ENCODE assay signal across 1 cellular context in the genomic region with DNA sequence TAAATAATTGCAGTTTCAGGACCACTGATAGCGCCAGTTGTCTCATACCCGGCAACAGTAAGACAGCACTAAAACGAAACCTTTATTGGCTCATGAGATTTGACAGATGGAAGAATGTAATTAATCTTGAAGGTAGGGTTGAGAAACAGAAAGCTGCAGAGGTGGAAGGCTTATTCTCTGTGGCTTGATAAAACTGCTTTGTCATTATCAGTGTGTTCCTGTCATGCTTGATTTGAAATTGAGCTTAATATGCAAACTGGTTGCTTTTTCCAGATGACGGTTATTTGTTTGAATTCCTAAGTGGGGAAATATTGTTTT.
TF ChIP-seq lines count a peak whose summit lies in the region.

No MANE protein-coding gene starts in this region.

TF ChIP-seq in GM12878, 131 proteins besides CTCF, POLR2A, EP300 and RAD21 (continues in another document):
- TF ChIP-seq, protein P1, sequence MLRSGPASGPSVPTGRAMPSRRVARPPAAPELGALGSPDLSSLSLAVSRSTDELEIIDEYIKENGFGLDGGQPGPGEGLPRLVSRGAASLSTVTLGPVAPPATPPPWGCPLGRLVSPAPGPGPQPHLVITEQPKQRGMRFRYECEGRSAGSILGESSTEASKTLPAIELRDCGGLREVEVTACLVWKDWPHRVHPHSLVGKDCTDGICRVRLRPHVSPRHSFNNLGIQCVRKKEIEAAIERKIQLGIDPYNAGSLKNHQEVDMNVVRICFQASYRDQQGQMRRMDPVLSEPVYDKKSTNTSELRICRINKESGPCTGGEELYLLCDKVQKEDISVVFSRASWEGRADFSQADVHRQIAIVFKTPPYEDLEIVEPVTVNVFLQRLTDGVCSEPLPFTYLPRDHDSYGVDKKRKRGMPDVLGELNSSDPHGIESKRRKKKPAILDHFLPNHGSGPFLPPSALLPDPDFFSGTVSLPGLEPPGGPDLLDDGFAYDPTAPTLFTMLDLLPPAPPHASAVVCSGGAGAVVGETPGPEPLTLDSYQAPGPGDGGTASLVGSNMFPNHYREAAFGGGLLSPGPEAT (IDR thresholded peaks at IDR 0.05; ENCODE audit: low read depth) = no peak
- TF ChIP-seq, protein P2, sequence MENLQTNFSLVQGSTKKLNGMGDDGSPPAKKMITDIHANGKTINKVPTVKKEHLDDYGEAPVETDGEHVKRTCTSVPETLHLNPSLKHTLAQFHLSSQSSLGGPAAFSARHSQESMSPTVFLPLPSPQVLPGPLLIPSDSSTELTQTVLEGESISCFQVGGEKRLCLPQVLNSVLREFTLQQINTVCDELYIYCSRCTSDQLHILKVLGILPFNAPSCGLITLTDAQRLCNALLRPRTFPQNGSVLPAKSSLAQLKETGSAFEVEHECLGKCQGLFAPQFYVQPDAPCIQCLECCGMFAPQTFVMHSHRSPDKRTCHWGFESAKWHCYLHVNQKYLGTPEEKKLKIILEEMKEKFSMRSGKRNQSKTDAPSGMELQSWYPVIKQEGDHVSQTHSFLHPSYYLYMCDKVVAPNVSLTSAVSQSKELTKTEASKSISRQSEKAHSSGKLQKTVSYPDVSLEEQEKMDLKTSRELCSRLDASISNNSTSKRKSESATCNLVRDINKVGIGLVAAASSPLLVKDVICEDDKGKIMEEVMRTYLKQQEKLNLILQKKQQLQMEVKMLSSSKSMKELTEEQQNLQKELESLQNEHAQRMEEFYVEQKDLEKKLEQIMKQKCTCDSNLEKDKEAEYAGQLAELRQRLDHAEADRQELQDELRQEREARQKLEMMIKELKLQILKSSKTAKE (IDR thresholded peaks at IDR 0.05; ENCODE audit: low read depth, poor library complexity, severe bottlenecking) = no peak
- TF ChIP-seq CHD1 (IDR thresholded peaks at IDR 0.05; ENCODE audit: low read depth, low read length) = no peak
- TF ChIP-seq JUNB (IDR thresholded peaks at IDR 0.05) = no peak
- TF ChIP-seq IKZF2 (IDR thresholded peaks at IDR 0.05) = no peak
- no peak for TF ChIP-seq MEF2A (IDR thresholded peaks at IDR 0.05; ENCODE audit: insufficient read depth, low read depth, low read length)
- TF ChIP-seq, protein P3, sequence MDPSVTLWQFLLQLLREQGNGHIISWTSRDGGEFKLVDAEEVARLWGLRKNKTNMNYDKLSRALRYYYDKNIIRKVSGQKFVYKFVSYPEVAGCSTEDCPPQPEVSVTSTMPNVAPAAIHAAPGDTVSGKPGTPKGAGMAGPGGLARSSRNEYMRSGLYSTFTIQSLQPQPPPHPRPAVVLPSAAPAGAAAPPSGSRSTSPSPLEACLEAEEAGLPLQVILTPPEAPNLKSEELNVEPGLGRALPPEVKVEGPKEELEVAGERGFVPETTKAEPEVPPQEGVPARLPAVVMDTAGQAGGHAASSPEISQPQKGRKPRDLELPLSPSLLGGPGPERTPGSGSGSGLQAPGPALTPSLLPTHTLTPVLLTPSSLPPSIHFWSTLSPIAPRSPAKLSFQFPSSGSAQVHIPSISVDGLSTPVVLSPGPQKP (IDR thresholded peaks at IDR 0.05; ENCODE audit: low read depth, low read length) = no peak
- TF ChIP-seq, protein P4, sequence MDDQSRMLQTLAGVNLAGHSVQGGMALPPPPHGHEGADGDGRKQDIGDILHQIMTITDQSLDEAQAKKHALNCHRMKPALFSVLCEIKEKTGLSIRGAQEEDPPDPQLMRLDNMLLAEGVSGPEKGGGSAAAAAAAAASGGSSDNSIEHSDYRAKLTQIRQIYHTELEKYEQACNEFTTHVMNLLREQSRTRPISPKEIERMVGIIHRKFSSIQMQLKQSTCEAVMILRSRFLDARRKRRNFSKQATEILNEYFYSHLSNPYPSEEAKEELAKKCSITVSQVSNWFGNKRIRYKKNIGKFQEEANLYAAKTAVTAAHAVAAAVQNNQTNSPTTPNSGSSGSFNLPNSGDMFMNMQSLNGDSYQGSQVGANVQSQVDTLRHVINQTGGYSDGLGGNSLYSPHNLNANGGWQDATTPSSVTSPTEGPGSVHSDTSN (IDR thresholded peaks at IDR 0.05; ENCODE audit: insufficient replicate concordance, low read depth, low read length) = peak; percentile 90
- TF ChIP-seq, protein P5, sequence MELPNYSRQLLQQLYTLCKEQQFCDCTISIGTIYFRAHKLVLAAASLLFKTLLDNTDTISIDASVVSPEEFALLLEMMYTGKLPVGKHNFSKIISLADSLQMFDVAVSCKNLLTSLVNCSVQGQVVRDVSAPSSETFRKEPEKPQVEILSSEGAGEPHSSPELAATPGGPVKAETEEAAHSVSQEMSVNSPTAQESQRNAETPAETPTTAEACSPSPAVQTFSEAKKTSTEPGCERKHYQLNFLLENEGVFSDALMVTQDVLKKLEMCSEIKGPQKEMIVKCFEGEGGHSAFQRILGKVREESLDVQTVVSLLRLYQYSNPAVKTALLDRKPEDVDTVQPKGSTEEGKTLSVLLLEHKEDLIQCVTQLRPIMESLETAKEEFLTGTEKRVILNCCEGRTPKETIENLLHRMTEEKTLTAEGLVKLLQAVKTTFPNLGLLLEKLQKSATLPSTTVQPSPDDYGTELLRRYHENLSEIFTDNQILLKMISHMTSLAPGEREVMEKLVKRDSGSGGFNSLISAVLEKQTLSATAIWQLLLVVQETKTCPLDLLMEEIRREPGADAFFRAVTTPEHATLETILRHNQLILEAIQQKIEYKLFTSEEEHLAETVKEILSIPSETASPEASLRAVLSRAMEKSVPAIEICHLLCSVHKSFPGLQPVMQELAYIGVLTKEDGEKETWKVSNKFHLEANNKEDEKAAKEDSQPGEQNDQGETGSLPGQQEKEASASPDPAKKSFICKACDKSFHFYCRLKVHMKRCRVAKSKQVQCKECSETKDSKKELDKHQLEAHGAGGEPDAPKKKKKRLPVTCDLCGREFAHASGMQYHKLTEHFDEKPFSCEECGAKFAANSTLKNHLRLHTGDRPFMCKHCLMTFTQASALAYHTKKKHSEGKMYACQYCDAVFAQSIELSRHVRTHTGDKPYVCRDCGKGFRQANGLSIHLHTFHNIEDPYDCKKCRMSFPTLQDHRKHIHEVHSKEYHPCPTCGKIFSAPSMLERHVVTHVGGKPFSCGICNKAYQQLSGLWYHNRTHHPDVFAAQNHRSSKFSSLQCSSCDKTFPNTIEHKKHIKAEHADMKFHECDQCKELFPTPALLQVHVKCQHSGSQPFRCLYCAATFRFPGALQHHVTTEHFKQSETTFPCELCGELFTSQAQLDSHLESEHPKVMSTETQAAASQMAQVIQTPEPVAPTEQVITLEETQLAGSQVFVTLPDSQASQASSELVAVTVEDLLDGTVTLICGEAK (IDR thresholded peaks at IDR 0.05; ENCODE audit: borderline replicate concordance) = no peak; the same call in 1 of the 2 replicates
- TF ChIP-seq, protein P6, sequence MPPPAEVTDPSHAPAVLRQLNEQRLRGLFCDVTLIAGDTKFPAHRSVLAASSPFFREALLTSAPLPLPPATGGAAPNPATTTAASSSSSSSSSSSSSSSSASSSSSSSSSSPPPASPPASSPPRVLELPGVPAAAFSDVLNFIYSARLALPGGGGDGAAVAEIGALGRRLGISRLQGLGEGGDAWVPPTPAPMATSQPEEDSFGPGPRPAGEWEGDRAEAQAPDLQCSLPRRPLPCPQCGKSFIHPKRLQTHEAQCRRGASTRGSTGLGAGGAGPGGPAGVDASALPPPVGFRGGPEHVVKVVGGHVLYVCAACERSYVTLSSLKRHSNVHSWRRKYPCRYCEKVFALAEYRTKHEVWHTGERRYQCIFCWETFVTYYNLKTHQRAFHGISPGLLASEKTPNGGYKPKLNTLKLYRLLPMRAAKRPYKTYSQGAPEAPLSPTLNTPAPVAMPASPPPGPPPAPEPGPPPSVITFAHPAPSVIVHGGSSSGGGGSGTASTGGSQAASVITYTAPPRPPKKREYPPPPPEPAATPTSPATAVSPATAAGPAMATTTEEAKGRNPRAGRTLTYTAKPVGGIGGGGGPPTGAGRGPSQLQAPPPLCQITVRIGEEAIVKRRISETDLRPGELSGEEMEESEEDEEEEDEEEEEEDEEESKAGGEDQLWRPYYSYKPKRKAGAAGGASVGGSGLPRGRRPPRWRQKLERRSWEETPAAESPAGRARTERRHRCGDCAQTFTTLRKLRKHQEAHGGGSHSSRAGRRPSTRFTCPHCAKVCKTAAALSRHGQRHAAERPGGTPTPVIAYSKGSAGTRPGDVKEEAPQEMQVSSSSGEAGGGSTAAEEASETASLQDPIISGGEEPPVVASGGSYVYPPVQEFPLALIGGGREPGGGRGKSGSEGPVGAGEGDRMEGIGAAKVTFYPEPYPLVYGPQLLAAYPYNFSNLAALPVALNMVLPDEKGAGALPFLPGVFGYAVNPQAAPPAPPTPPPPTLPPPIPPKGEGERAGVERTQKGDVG (CRISPR knock-in tag; IDR thresholded peaks at IDR 0.05) = no peak
- no peak for TF ChIP-seq NR2C2 (IDR thresholded peaks at IDR 0.05; ENCODE audit: borderline replicate concordance, control insufficient read depth, insufficient read length, low read depth)
- TF ChIP-seq GATAD2B (conservative IDR thresholded peaks at IDR 0.05; ENCODE audit: low read depth) = no peak
- TF ChIP-seq, protein P7, sequence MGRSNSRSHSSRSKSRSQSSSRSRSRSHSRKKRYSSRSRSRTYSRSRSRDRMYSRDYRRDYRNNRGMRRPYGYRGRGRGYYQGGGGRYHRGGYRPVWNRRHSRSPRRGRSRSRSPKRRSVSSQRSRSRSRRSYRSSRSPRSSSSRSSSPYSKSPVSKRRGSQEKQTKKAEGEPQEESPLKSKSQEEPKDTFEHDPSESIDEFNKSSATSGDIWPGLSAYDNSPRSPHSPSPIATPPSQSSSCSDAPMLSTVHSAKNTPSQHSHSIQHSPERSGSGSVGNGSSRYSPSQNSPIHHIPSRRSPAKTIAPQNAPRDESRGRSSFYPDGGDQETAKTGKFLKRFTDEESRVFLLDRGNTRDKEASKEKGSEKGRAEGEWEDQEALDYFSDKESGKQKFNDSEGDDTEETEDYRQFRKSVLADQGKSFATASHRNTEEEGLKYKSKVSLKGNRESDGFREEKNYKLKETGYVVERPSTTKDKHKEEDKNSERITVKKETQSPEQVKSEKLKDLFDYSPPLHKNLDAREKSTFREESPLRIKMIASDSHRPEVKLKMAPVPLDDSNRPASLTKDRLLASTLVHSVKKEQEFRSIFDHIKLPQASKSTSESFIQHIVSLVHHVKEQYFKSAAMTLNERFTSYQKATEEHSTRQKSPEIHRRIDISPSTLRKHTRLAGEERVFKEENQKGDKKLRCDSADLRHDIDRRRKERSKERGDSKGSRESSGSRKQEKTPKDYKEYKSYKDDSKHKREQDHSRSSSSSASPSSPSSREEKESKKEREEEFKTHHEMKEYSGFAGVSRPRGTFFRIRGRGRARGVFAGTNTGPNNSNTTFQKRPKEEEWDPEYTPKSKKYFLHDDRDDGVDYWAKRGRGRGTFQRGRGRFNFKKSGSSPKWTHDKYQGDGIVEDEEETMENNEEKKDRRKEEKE (IDR thresholded peaks at IDR 0.05) = no peak
- TF ChIP-seq, protein P8, sequence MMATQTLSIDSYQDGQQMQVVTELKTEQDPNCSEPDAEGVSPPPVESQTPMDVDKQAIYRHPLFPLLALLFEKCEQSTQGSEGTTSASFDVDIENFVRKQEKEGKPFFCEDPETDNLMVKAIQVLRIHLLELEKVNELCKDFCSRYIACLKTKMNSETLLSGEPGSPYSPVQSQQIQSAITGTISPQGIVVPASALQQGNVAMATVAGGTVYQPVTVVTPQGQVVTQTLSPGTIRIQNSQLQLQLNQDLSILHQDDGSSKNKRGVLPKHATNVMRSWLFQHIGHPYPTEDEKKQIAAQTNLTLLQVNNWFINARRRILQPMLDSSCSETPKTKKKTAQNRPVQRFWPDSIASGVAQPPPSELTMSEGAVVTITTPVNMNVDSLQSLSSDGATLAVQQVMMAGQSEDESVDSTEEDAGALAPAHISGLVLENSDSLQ (IDR thresholded peaks at IDR 0.05) = peak; percentile 93
- TF ChIP-seq, protein P9, sequence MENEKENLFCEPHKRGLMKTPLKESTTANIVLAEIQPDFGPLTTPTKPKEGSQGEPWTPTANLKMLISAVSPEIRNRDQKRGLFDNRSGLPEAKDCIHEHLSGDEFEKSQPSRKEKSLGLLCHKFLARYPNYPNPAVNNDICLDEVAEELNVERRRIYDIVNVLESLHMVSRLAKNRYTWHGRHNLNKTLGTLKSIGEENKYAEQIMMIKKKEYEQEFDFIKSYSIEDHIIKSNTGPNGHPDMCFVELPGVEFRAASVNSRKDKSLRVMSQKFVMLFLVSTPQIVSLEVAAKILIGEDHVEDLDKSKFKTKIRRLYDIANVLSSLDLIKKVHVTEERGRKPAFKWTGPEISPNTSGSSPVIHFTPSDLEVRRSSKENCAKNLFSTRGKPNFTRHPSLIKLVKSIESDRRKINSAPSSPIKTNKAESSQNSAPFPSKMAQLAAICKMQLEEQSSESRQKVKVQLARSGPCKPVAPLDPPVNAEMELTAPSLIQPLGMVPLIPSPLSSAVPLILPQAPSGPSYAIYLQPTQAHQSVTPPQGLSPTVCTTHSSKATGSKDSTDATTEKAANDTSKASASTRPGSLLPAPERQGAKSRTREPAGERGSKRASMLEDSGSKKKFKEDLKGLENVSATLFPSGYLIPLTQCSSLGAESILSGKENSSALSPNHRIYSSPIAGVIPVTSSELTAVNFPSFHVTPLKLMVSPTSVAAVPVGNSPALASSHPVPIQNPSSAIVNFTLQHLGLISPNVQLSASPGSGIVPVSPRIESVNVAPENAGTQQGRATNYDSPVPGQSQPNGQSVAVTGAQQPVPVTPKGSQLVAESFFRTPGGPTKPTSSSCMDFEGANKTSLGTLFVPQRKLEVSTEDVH (IDR thresholded peaks at IDR 0.05; ENCODE audit: low read depth, partially characterized antibody) = no peak
- TF ChIP-seq, protein P10, sequence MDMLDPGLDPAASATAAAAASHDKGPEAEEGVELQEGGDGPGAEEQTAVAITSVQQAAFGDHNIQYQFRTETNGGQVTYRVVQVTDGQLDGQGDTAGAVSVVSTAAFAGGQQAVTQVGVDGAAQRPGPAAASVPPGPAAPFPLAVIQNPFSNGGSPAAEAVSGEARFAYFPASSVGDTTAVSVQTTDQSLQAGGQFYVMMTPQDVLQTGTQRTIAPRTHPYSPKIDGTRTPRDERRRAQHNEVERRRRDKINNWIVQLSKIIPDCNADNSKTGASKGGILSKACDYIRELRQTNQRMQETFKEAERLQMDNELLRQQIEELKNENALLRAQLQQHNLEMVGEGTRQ (IDR thresholded peaks at IDR 0.05; ENCODE audit: borderline replicate concordance, low read depth, low read length) = no peak
- TF ChIP-seq CHD2 (IDR thresholded peaks at IDR 0.05; ENCODE audit: borderline replicate concordance, low read depth, low read length) = no peak
- TF ChIP-seq EGR1 (IDR thresholded peaks at IDR 0.05; ENCODE audit: borderline replicate concordance in 1 of 2, low read depth in 2 of 2, low read length in 2 of 2) = no peak
- no peak for TF ChIP-seq KDM1A (IDR thresholded peaks at IDR 0.05; ENCODE audit: borderline replicate concordance)
- no peak for TF ChIP-seq CREM (IDR thresholded peaks at IDR 0.05; ENCODE audit: low read depth)
- TF ChIP-seq SRF (IDR thresholded peaks at IDR 0.05; ENCODE audit: low read depth in 2 of 2, low read length in 2 of 2) = no peak
- TF ChIP-seq, protein P11, sequence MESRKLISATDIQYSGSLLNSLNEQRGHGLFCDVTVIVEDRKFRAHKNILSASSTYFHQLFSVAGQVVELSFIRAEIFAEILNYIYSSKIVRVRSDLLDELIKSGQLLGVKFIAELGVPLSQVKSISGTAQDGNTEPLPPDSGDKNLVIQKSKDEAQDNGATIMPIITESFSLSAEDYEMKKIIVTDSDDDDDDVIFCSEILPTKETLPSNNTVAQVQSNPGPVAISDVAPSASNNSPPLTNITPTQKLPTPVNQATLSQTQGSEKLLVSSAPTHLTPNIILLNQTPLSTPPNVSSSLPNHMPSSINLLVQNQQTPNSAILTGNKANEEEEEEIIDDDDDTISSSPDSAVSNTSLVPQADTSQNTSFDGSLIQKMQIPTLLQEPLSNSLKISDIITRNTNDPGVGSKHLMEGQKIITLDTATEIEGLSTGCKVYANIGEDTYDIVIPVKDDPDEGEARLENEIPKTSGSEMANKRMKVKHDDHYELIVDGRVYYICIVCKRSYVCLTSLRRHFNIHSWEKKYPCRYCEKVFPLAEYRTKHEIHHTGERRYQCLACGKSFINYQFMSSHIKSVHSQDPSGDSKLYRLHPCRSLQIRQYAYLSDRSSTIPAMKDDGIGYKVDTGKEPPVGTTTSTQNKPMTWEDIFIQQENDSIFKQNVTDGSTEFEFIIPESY (IDR thresholded peaks at IDR 0.05) = no peak
- TF ChIP-seq, protein P12, sequence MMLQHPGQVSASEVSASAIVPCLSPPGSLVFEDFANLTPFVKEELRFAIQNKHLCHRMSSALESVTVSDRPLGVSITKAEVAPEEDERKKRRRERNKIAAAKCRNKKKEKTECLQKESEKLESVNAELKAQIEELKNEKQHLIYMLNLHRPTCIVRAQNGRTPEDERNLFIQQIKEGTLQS (IDR thresholded peaks at IDR 0.05; ENCODE audit: borderline replicate concordance, extremely low read depth, low read depth, low read length) = no peak
